ENCODE assay signal across 36 cellular contexts in the genomic region with DNA sequence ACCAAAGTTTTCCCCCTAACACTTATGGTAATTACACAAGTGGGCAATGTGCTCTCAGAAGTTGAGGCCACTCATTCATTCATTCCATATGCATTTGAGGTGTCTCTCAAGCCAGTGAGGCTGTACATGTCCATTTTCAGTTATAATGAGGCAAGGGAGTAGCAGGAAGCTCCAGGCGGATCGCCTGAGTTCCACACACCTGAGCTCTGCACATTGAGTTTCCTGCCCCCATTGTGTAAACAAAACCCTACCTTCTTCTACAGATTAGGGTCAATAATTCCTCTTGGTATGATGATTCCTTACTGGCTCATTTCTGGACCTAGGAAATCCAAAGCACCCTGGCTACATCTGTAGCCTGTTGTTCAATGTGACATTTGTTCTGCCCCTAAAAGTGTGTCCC.
"Had no signal": no experiment of that assay in that cellular context is flagged by ENCODE, and none has a peak within 500 bp of the region (broad histone marks: within the 10 kb centered on the region; RNA-seq: fewer than 3 reads in every experiment).

No MANE protein-coding gene starts in this region.

- H3K4me3 Mint-ChIP-seq: activated B cell treated with CpG ODN at 0.5 μM for 24 hours; activated CD4-positive, alpha-beta memory T cell treated with anti-CD3 and anti-CD28 coated beads for 36 hours; activated CD4-positive, alpha-beta T cell treated with anti-CD3 and anti-CD28 coated beads, Interleukin-2, amount 10 ng/mL, durations not matched to agents 24 days and 14 days; activated CD8-positive, alpha-beta T cell treated with anti-CD3 and anti-CD28 coated beads for 36 hours; activated naive CD4-positive, alpha-beta T cell treated with anti-CD3 and anti-CD28 coated beads for 36 hours; activated naive CD8-positive, alpha-beta T cell treated with anti-CD3 and anti-CD28 coated beads for 36 hours; activated T-cell treated with anti-CD3 and anti-CD28 coated beads, Interleukin-2, amount 50 U/mL, for 4 hours; activated T-cell treated with anti-CD3 and anti-CD28 coated beads, Interleukin-2, amount 50 U/mL, for 72 hours; activated T-helper 1 cell treated with anti-CD3 and anti-CD28 coated beads, Interleukin-12 subunit alpha, Interleukin-12 subunit beta, Interleukin-2, Interleukin-4 antibody, amounts not matched to agents 30 ng/mL and 10 ng/mL and 1 ng/mL, durations not matched to agents 14 hours and 24 hours and 36 hours; activated T-helper 17 cell treated with anti-CD3 and anti-CD28 coated beads, Interleukin-2, amount 50 U/mL, for 72 hours; T-cell; T-helper 2 cell treated with Interferon-gamma antibody and Interleukin-4, amounts not matched to agents 5 μg/mL and 100 μg/mL, for 36 hours had no signal

- DNase-seq: activated B cell treated with CpG ODN at 0.5 μM for 24 hours; activated CD4-positive, alpha-beta memory T cell treated with anti-CD3 and anti-CD28 coated beads for 36 hours; activated CD4-positive, alpha-beta T cell treated with anti-CD3 and anti-CD28 coated beads for 4 hours; activated CD4-positive, alpha-beta T cell treated with anti-CD3 and anti-CD28 coated beads, Interleukin-2, amount 10 ng/mL, durations not matched to agents 24 days and 14 days; activated CD4-positive, alpha-beta T cell treated with anti-CD3 and anti-CD28 coated beads, Interleukin-2, amount 50 U/mL, for 1 hour; activated CD4-positive, alpha-beta T cell treated with anti-CD3 and anti-CD28 coated beads, Interleukin-2, amount 50 U/mL, for 4 hours; activated CD4-positive, CD25-positive, alpha-beta regulatory T cell treated with anti-CD3 and anti-CD28 coated beads, Interleukin-2, amount 50 U/mL, for 72 hours; activated CD8-positive, alpha-beta memory T cell treated with anti-CD3 and anti-CD28 coated beads, Interleukin-2, amount 50 U/mL, for 4 hours; activated CD8-positive, alpha-beta T cell treated with anti-CD3 and anti-CD28 coated beads for 36 hours; activated effector memory CD4-positive, alpha-beta T cell treated with anti-CD3 and anti-CD28 coated beads, Interleukin-2, amount 50 U/mL, for 16 hours; activated gamma-delta T cell treated with Interleukin-2 at 50 U/mL for 16 hours; activated naive CD4-positive, alpha-beta T cell; activated naive CD4-positive, alpha-beta T cell treated with anti-CD3 and anti-CD28 coated beads for 36 hours; activated naive CD4-positive, alpha-beta T cell treated with anti-CD3 and anti-CD28 coated beads, Interleukin-2, amount 50 U/mL, for 16 hours; activated naive CD8-positive, alpha-beta T cell treated with anti-CD3 and anti-CD28 coated beads for 36 hours; activated T-cell treated with anti-CD3 and anti-CD28 coated beads for 4 hours; activated T-cell treated with anti-CD3 and anti-CD28 coated beads, Interleukin-2, amount 50 U/mL, for 1 hour; activated T-cell treated with anti-CD3 and anti-CD28 coated beads, Interleukin-2, amount 50 U/mL, for 4 hours; activated T-cell treated with anti-CD3 and anti-CD28 coated beads, Interleukin-2, amount 50 U/mL, for 72 hours; adrenal gland; amniotic stem cell; aorta; body of pancreas; brain microvascular endothelial cell; central memory CD4-positive, alpha-beta T cell; T-cell; T-helper 2 cell; T-helper 9 cell had no signal

- H3K4me3 ChIP-seq: adrenal gland, body of pancreas, breast epithelium had no signal

- H3K27ac Mint-ChIP-seq: activated B cell treated with CpG ODN at 0.5 μM for 24 hours; activated CD4-positive, alpha-beta memory T cell treated with anti-CD3 and anti-CD28 coated beads for 36 hours; activated CD4-positive, alpha-beta T cell treated with anti-CD3 and anti-CD28 coated beads, Interleukin-2, amount 10 ng/mL, durations not matched to agents 24 days and 14 days; activated CD8-positive, alpha-beta T cell treated with anti-CD3 and anti-CD28 coated beads for 36 hours; activated naive CD4-positive, alpha-beta T cell treated with anti-CD3 and anti-CD28 coated beads for 36 hours; activated naive CD4-positive, alpha-beta T cell treated with anti-CD3 and anti-CD28 coated beads, Interleukin-2, amount 50 U/mL, for 72 hours; activated naive CD8-positive, alpha-beta T cell treated with anti-CD3 and anti-CD28 coated beads for 36 hours; activated T-cell treated with anti-CD3 and anti-CD28 coated beads, Interleukin-2, amount 50 U/mL, for 72 hours; activated T-helper 1 cell treated with anti-CD3 and anti-CD28 coated beads, Interleukin-12 subunit alpha, Interleukin-12 subunit beta, Interleukin-2, Interleukin-4 antibody, amounts not matched to agents 30 ng/mL and 10 ng/mL and 1 ng/mL, durations not matched to agents 14 hours and 24 hours and 36 hours; activated T-helper 17 cell treated with anti-CD3 and anti-CD28 coated beads, Interleukin-2, amount 50 U/mL, for 72 hours; T-cell; T-helper 2 cell treated with Interferon-gamma antibody and Interleukin-4, amounts not matched to agents 5 μg/mL and 100 μg/mL, for 36 hours had no signal

- FAIRE-seq: astrocyte, TTC549 had no signal

- H3K36me3 Mint-ChIP-seq: activated CD4-positive, alpha-beta memory T cell treated with anti-CD3 and anti-CD28 coated beads for 36 hours; activated naive CD4-positive, alpha-beta T cell treated with anti-CD3 and anti-CD28 coated beads, Interleukin-2, amount 50 U/mL, for 72 hours; activated naive CD8-positive, alpha-beta T cell treated with anti-CD3 and anti-CD28 coated beads for 36 hours; T-cell had no signal

- ATAC-seq: activated CD8-positive, alpha-beta T cell treated with anti-CD3 and anti-CD28 coated beads for 36 hours; activated naive CD4-positive, alpha-beta T cell treated with anti-CD3 and anti-CD28 coated beads, Interleukin-2, amount 50 U/mL, for 72 hours; activated T-cell treated with anti-CD3 and anti-CD28 coated beads, Interleukin-2, amount 50 U/mL, for 4 hours; activated T-cell treated with anti-CD3 and anti-CD28 coated beads, Interleukin-2, amount 50 U/mL, for 72 hours; activated T-helper 17 cell treated with anti-CD3 and anti-CD28 coated beads, Interleukin-2, amount 50 U/mL, for 72 hours; body of pancreas; T-cell had no signal

- H3K27me3 ChIP-seq: adrenal gland, body of pancreas, brain microvascular endothelial cell, breast epithelium had no signal

- H3K27me3 Mint-ChIP-seq: activated B cell treated with CpG ODN at 0.5 μM for 24 hours; activated CD4-positive, alpha-beta memory T cell treated with anti-CD3 and anti-CD28 coated beads for 36 hours; activated CD4-positive, alpha-beta T cell treated with anti-CD3 and anti-CD28 coated beads, Interleukin-2, amount 10 ng/mL, durations not matched to agents 24 days and 14 days; activated CD8-positive, alpha-beta T cell treated with anti-CD3 and anti-CD28 coated beads for 36 hours had no signal

- H3K9me3 ChIP-seq: adrenal gland, body of pancreas, breast epithelium had no signal

- H3K36me3 ChIP-seq: adrenal gland, brain microvascular endothelial cell, breast epithelium had no signal

- H3K4me1 Mint-ChIP-seq: activated B cell treated with CpG ODN at 0.5 μM for 24 hours; activated CD4-positive, alpha-beta T cell treated with anti-CD3 and anti-CD28 coated beads, Interleukin-2, amount 10 ng/mL, durations not matched to agents 24 days and 14 days; activated naive CD8-positive, alpha-beta T cell treated with anti-CD3 and anti-CD28 coated beads for 36 hours; activated T-helper 17 cell treated with anti-CD3 and anti-CD28 coated beads, Interleukin-2, amount 50 U/mL, for 72 hours; T-cell had no signal

- H3K4me1 ChIP-seq: adrenal gland, body of pancreas, breast epithelium had no signal

- H3K27ac ChIP-seq: adrenal gland, body of pancreas, brain microvascular endothelial cell, breast epithelium, VCaP had no signal

- H3K9me3 Mint-ChIP-seq: activated B cell treated with CpG ODN at 0.5 μM for 24 hours; activated CD4-positive, alpha-beta memory T cell treated with anti-CD3 and anti-CD28 coated beads for 36 hours; activated CD4-positive, alpha-beta T cell treated with anti-CD3 and anti-CD28 coated beads, Interleukin-2, amount 10 ng/mL, durations not matched to agents 24 days and 14 days; activated CD8-positive, alpha-beta T cell treated with anti-CD3 and anti-CD28 coated beads for 36 hours; activated naive CD4-positive, alpha-beta T cell treated with anti-CD3 and anti-CD28 coated beads for 36 hours; activated naive CD8-positive, alpha-beta T cell treated with anti-CD3 and anti-CD28 coated beads for 36 hours; activated T-cell treated with anti-CD3 and anti-CD28 coated beads, Interleukin-2, amount 50 U/mL, for 4 hours; activated T-helper 1 cell treated with anti-CD3 and anti-CD28 coated beads, Interleukin-12 subunit alpha, Interleukin-12 subunit beta, Interleukin-2, Interleukin-4 antibody, amounts not matched to agents 30 ng/mL and 10 ng/mL and 1 ng/mL, durations not matched to agents 14 hours and 24 hours and 36 hours; T-helper 2 cell treated with Interferon-gamma antibody and Interleukin-4, amounts not matched to agents 5 μg/mL and 100 μg/mL, for 36 hours had no signal
